14 cellular contexts compared by ENCODE assay signal in the genomic region with DNA sequence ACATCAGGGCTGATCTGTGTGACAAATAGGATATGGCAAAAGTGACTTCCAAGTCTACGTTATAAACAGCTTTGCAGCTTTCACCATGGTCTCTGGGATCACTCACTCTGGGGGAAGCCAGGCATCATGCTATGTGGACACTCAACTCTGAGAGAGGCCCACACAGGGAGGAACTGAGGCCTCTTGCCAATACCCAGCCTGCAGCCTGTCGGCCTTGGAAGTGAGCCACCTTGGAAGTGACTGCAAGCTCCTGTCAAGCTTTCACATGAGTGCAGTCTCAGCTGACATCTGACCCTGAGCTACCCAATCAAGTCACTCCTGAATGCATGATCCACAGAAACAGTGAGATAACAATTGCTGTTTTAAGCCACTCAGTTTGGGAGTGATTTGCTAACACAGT. TPM values are rescaled to one million over a fixed set of nuclear protein-coding genes. Genes with fewer than 3 reads are reported as not detected.
DNase-seq lines count a peak whose midpoint lies in the region; ATAC-seq and TF ChIP-seq lines count a peak whose summit lies in the region.
"Had no signal": no experiment of that assay in that cellular context is flagged by ENCODE, and none has a peak within 500 bp of the region (broad histone marks: within the 10 kb centered on the region; RNA-seq: fewer than 3 reads in every experiment).

No MANE protein-coding gene starts in this region.

- TF ChIP-seq POLR2A in transverse colon (IDR thresholded peaks at IDR 0.05), result no peak

- H3K27me3 ChIP-seq in adipocyte (replicated peaks; ENCODE audit: control insufficient read depth, insufficient read depth, low read length), result no peaks in the 10 kb centered on the region
- no peaks in the 10 kb centered on the region for H3K27me3 ChIP-seq in transverse colon
- H3K27me3 ChIP-seq in H7 (ENCODE audit: control insufficient read depth, insufficient read depth, low read length), result no peaks in the 10 kb centered on the region
- H3K27me3 ChIP-seq: esophagus squamous epithelium, SJSA1 had no signal

- 75% methylated on average over 1 of the region's 2 CpGs; no CpG with 5 or more reads in 1 of the 2 donors for WGBS in transverse colon (ENCODE audit: low coverage in 1 of 2), 2 donors

- H3K9ac ChIP-seq in adipocyte (ENCODE audit: low read length), result peak overlapping the region; percentile 9

- TF ChIP-seq CTCF in fibroblast of the aortic adventitia (IDR thresholded peaks at IDR 0.05; ENCODE audit: insufficient read depth, low read length) (no peak), mucosa of descending colon (IDR thresholded peaks at IDR 0.05) (no peak), transverse colon (IDR thresholded peaks at IDR 0.05) (no peak)

- H3K9me3 ChIP-seq in adipocyte (ENCODE audit: control insufficient read depth, low read length) (peaks cover 3% of the 10 kb centered on the region), mucosa of descending colon (no peaks in the 10 kb centered on the region), transverse colon (no peaks in the 10 kb centered on the region)
- H3K9me3 ChIP-seq: SJSA1 had no signal

- intact Hi-C loops in mucosa of descending colon (cut with DNase I, micrococcal nuclease) (loop anchor here in 1 of 2 donors (5.0 kb wide), 1 partner anchor 214 kb away; no protein-coding TSS in a partner anchor), transverse colon (cut with DNase I; ENCODE audit: low total_unique reads) (loop anchor here (2.0 to 5.0 kb wide), 2 partner anchors 190 to 209 kb away; no protein-coding TSS in a partner anchor)

- H3K36me3 ChIP-seq in adipocyte (ENCODE audit: control insufficient read depth, insufficient read depth, low read length, severe bottlenecking), result peaks cover 27% of the 10 kb centered on the region
- no peaks in the 10 kb centered on the region for H3K36me3 ChIP-seq in mucosa of descending colon (ENCODE audit: low read depth)
- peaks cover 0 to 9% (median 0%) of the 10 kb centered on the region in 4 donors for H3K36me3 ChIP-seq in transverse colon
- peaks cover 23% of the 10 kb centered on the region for H3K36me3 ChIP-seq in H7 (replicated peaks; ENCODE audit: control insufficient read depth, insufficient read depth, low read length)

- DNase-seq in adipocyte (ENCODE audit: low read depth) (peak; percentile 80), fibroblast of the aortic adventitia (ENCODE audit: low read depth) (peak; percentile 90), mucosa of descending colon (peak in 1 of 3 donors; percentile 29), transverse colon (peak; percentile 26), middle frontal gyrus (ENCODE audit: extremely low spot score, low spot score) (no peak), H7 (no peak)
- DNase-seq in central memory CD4-positive, alpha-beta T cell, result no peak
- DNase-seq in activated effector memory CD4-positive, alpha-beta T cell treated with Interleukin-2 at 50 U/mL for 16 hours, result no peak
- DNase-seq: activated CD4-positive, alpha-beta T cell treated with anti-CD3 and anti-CD28 coated beads, Interleukin-2, amount 10 ng/mL, durations not matched to agents 7 days and 5 days; esophagus squamous epithelium; KBM-7; stimulated activated CD4-positive, alpha-beta T cell treated with anti-CD3 and anti-CD28 coated beads, Interleukin-4, amount 100 ng/mL, for 24 hours had no signal

- H3K4me3 ChIP-seq in adipocyte (ENCODE audit: low read length) (no peak overlapping the region), fibroblast of the aortic adventitia (ENCODE audit: low read depth, low read length) (no peak overlapping the region), mucosa of descending colon (no peak overlapping the region), transverse colon (no peak overlapping the region), H7 (ENCODE audit: insufficient read depth, low read depth, low read length) (no peak overlapping the region)
- H3K4me3 ChIP-seq: esophagus squamous epithelium, SJSA1 had no signal

- in situ Hi-C loops in transverse colon (cut with MboI; ENCODE audit: low pct_ligation_motif_present in 1 of 4, low pct_unique_long_range_greater_than_20kb in 1 of 4, low sequenced_read_pairs in 3 of 4), result loop anchor here in 3 of 4 donors (5.0 to 10.0 kb wide), 3 partner anchors 194 to 204 kb away; no protein-coding TSS in a partner anchor

- peak overlapping the region in 3 of 4 donors; percentile 48 to 57 (median 49) for H3K27ac ChIP-seq in transverse colon
- H3K27ac ChIP-seq: SJSA1 had no signal

- no peak for TF ChIP-seq EP300 in transverse colon (IDR thresholded peaks at IDR 0.05; ENCODE audit: low read depth)

- peak; percentile 48 for ATAC-seq in mucosa of descending colon
- ATAC-seq: activated naive CD4-positive, alpha-beta T cell treated with anti-CD3 and anti-CD28 coated beads, Interleukin-2, amount 50 U/mL, for 72 hours had no signal

- H3K4me1 ChIP-seq in adipocyte (ENCODE audit: control insufficient read depth, insufficient read depth, low read length), result peaks cover 19% of the 10 kb centered on the region
- no peaks in the 10 kb centered on the region for H3K4me1 ChIP-seq in mucosa of descending colon (ENCODE audit: low read depth)
- H3K4me1 ChIP-seq in transverse colon, result peaks cover 4 to 23% (median 10%) of the 10 kb centered on the region in 4 donors
- H3K4me1 ChIP-seq: SJSA1 had no signal

RNA-seq across cellular contexts. Expression of a gene that starts 56.5 kb away (rescaled TPM):
- total RNA-seq in fibroblast of the aortic adventitia (ENCODE audit: low replicate concordance) (5.1 and 5.4 TPM in 2 replicates), mucosa of descending colon (10 to 100 TPM in 1 of 3 donors, 1 to 10 TPM in 2; 5.7 to 11.5 (median 8.3) TPM), transverse colon (10 to 100 TPM in 1 of 4 donors, 1 to 10 TPM in 3; 1.1 to 25.3 (median 8.1) TPM)
- total RNA-seq in H7 (2014; rRNA removed; shearing (Covaris generic)), result 1.7 and 2.7 TPM in 2 replicates
- total RNA-seq: activated CD4-positive, alpha-beta T cell treated with anti-CD3 and anti-CD28 coated beads, Interleukin-2, amount 10 ng/mL, durations not matched to agents 7 days and 5 days; activated naive CD4-positive, alpha-beta T cell treated with anti-CD3 and anti-CD28 coated beads, Interleukin-2, amount 50 U/mL, for 72 hours had no signal

RNA-seq across cellular contexts. Expression of a gene that starts 57.4 kb away (rescaled TPM):
- 2.8 and 18.2 TPM in 2 replicates for total RNA-seq in fibroblast of the aortic adventitia (ENCODE audit: low replicate concordance)
- total RNA-seq in mucosa of descending colon, result 10 to 100 TPM in 1 of 3 donors, 1 to 10 TPM in 2; 2.9 to 22.1 (median 8.3) TPM
- 1 to 10 TPM in 2 of 4 donors, not detected in 2; 7.4 to 7.5 TPM for total RNA-seq in transverse colon
- total RNA-seq in H7 (2014; rRNA removed; shearing (Covaris generic)), result 23.4 and 26.7 TPM in 2 replicates
- total RNA-seq: activated CD4-positive, alpha-beta T cell treated with anti-CD3 and anti-CD28 coated beads, Interleukin-2, amount 10 ng/mL, durations not matched to agents 7 days and 5 days had no signal

Comparison
In these comparisons a context has a peak if more than half of its experiments do, and no peak if none do; other contexts are left out.
1. DNase-seq: peak in adipocyte (single experiment), fibroblast of the aortic adventitia (single experiment) and transverse colon (single experiment); none in middle frontal gyrus (single experiment), central memory CD4-positive, alpha-beta T cell (single experiment), H7 (single experiment) and activated effector memory CD4-positive, alpha-beta T cell treated with Interleukin-2 at 50 U/mL for 16 hours (single experiment).